ENCODE assay signal across 22 cellular contexts in genomic region chr12:127148318-127148717, GRCh38.
A peak's percentile ranks its signal among the peaks of the same experiment; 100 is the strongest.
DNase-seq lines count a peak whose midpoint lies in the region; FAIRE-seq and TF ChIP-seq lines count a peak whose summit lies in the region.
"Had no signal": no experiment of that assay in that cellular context is flagged by ENCODE, and none has a peak within 500 bp of the region (broad histone marks: within the 10 kb centered on the region; RNA-seq: fewer than 3 reads in every experiment).

No MANE protein-coding gene starts in this region.

- CTCF ChIA-PET in H1 (lab: Charles Lee; ENCODE audit: partially characterized antibody) = interaction anchor here (0.6 kb wide), 1 partner anchor 22 kb away, joined by 3 read pairs; no protein-coding TSS in a partner anchor

- TF ChIP-seq EP300 in H1 (IDR thresholded peaks at IDR 0.05; ENCODE audit: borderline replicate concordance in 1 of 2, low read depth in 2 of 2, low read length in 2 of 2) = no peak

- H2BK120ac ChIP-seq in H9 (ENCODE audit: low read depth, low read length, poor library complexity, severe bottlenecking) = no peak overlapping the region
- H2BK120ac ChIP-seq in H1 (replicated peaks; ENCODE audit: low read depth, low read length) = peak overlapping the region; percentile 72

- H3K79me2 ChIP-seq in H9 (ENCODE audit: insufficient read depth, low read length) (no peaks in the 10 kb centered on the region), H1 (ENCODE audit: control insufficient read depth in 1 of 2, insufficient read depth in 2 of 2, low read length in 2 of 2) (no peaks in the 10 kb centered on the region)

- no peak overlapping the region for H3T11ph ChIP-seq in H9 (ENCODE audit: low read length)

- TF ChIP-seq RAD21 in H1 (IDR thresholded peaks at IDR 0.05 in 1 of 2, conservative IDR thresholded peaks at IDR 0.05 in 1 of 2; ENCODE audit: low read depth in 2 of 2, low read length in 2 of 2) = no peak

- peak overlapping the region; percentile 93 to 96 (median 96); a peak in 5 of 7 replicates for H3K27ac Mint-ChIP-seq in H9
- H3K27ac Mint-ChIP-seq: CD4-positive, CD25-positive, alpha-beta regulatory T cell; CD8-positive, alpha-beta memory T cell had no signal

- DNase-seq in H9 = no peak
- no peak for DNase-seq in H1 (ENCODE audit: low read depth in 1 of 2, low spot score in 2 of 2)
- DNase-seq in Peyer's patch = no peak
- no peak for DNase-seq in HAP-1 (ENCODE audit: low spot score in 2 of 2)
- DNase-seq in DMS 273 treated with DMSO at 0.1 percent for 48 hours (lab: John Stamatoyannopoulos, UW) = no peak
- no peak for DNase-seq in SW480 (ENCODE audit: low spot score)
- DNase-seq: ACHN; BE2C; C1 segment of cervical spinal cord; CD4-positive, CD25-positive, alpha-beta regulatory T cell; CD8-positive, alpha-beta memory T cell; COR-L47; GOT3; HCEC 1CT; IMR-90; Karpas-422; KBM-7 had no signal

- H3K27me3 ChIP-seq in H9 (ENCODE audit: insufficient read depth, low read length) = no peaks in the 10 kb centered on the region
- H3K27me3 ChIP-seq in HUES48 (ENCODE audit: control insufficient read depth, insufficient read depth, low read length) = no peaks in the 10 kb centered on the region; the same call in 1 of the 2 replicates
- no peaks in the 10 kb centered on the region for H3K27me3 ChIP-seq in H1 (replicated peaks in 1 of 4; ENCODE audit: control insufficient read depth in 3 of 4, extremely low read depth in 1 of 4, insufficient read depth in 3 of 4, low read length in 3 of 4)
- H3K27me3 ChIP-seq in Peyer's patch = no peaks in the 10 kb centered on the region
- H3K27me3 ChIP-seq in HAP-1 (ENCODE audit: low read depth) = no peaks in the 10 kb centered on the region
- H3K27me3 ChIP-seq: BE2C had no signal

- H3K36me3 ChIP-seq in HUES48 (ENCODE audit: control insufficient read depth, insufficient read depth, low read length) (no peaks in the 10 kb centered on the region), H1 (ENCODE audit: control insufficient read depth in 2 of 4, insufficient read depth in 4 of 4, low read length in 3 of 4) (peaks cover 0 to 5% (median 0%) of the 10 kb centered on the region in 4 experiments; a peak in 1 of 8 replicates), mesodermal cell (ENCODE audit: control insufficient read depth, insufficient read depth, low read length) (no peaks in the 10 kb centered on the region), Peyer's patch (no peaks in the 10 kb centered on the region), HAP-1 (replicated peaks) (no peaks in the 10 kb centered on the region)
- H3K36me3 ChIP-seq: BE2C had no signal

- H3K4me3 Mint-ChIP-seq in H9 = no peak overlapping the region
- H3K4me3 Mint-ChIP-seq: CD4-positive, CD25-positive, alpha-beta regulatory T cell; CD8-positive, alpha-beta memory T cell had no signal

- H3K56ac ChIP-seq in H9 (ENCODE audit: insufficient read length, low read depth, low read length) (no peak overlapping the region), H1 (replicated peaks; ENCODE audit: insufficient read length, low read depth, low read length) (no peak overlapping the region)

- peaks cover 9% of the 10 kb centered on the region; the same call in 1 of the 2 replicates for H3K4me1 ChIP-seq in H9 (ENCODE audit: insufficient read depth, low read length)
- peaks cover 29% of the 10 kb centered on the region for H3K4me1 ChIP-seq in HUES48 (ENCODE audit: control insufficient read depth, insufficient read depth, low read length)
- H3K4me1 ChIP-seq in H1 (replicated peaks in 1 of 4; ENCODE audit: control insufficient read depth in 3 of 4, insufficient read depth in 4 of 4, low read length in 3 of 4) = peaks cover 9 to 17% (median 15%) of the 10 kb centered on the region in 4 experiments; a peak in 5 of 7 replicates
- no peaks in the 10 kb centered on the region for H3K4me1 ChIP-seq in mesodermal cell (ENCODE audit: control insufficient read depth, insufficient read depth, low read length, poor library complexity, severe bottlenecking)
- H3K4me1 ChIP-seq in Peyer's patch = no peaks in the 10 kb centered on the region
- H3K4me1 ChIP-seq in HAP-1 = no peaks in the 10 kb centered on the region
- H3K4me1 ChIP-seq: BE2C had no signal

- H2AK5ac ChIP-seq in H9 (ENCODE audit: insufficient read length, low read length) (no peak overlapping the region), H1 (ENCODE audit: low read depth, low read length) (0 out of 2 replicates have a peak overlapping the region, but pooled peaks have one; percentile 49)

- H3K27ac ChIP-seq in H9 (ENCODE audit: insufficient read length, low read depth, low read length) = peak overlapping the region; percentile 35
- H3K27ac ChIP-seq in HUES48 (ENCODE audit: low read depth, low read length) = peak overlapping the region; percentile 61
- H3K27ac ChIP-seq in H1 (ENCODE audit: low read depth, low read length) = peak overlapping the region; percentile 68; the same call in 1 of the 2 replicates
- H3K27ac ChIP-seq in mesodermal cell (ENCODE audit: low read depth, low read length, severe bottlenecking) = peak overlapping the region; percentile 34
- H3K27ac ChIP-seq in Peyer's patch = no peak overlapping the region

- no peak overlapping the region for H2BK12ac ChIP-seq in H9 (ENCODE audit: insufficient read length, low read depth, low read length)
- H2BK12ac ChIP-seq in H1 (ENCODE audit: low read depth, low read length) = peak overlapping the region; percentile 70; the same call in 1 of the 2 replicates

- H4K20me1 ChIP-seq in H9 (ENCODE audit: control insufficient read depth, insufficient read depth, insufficient read length) = no peaks in the 10 kb centered on the region
- no peaks in the 10 kb centered on the region for H4K20me1 ChIP-seq in H1 (replicated peaks in 1 of 2; ENCODE audit: control insufficient read depth in 1 of 2, insufficient read depth in 2 of 2, low read length in 2 of 2)

- no peak overlapping the region for H3K4me3 ChIP-seq in HUES48 (ENCODE audit: low read depth, low read length)
- H3K4me3 ChIP-seq in H1 (ENCODE audit: extremely low read depth in 1 of 4, insufficient read depth in 2 of 4, low read depth in 3 of 4, low read length in 4 of 4) = 0 out of 8 replicates have a peak overlapping the region, but pooled peaks of 1 of the 4 experiments have one; percentile 4
- H3K4me3 ChIP-seq in mesodermal cell (ENCODE audit: extremely low read depth, insufficient read depth, low read length, poor library complexity, severe bottlenecking) = no peak overlapping the region
- no peak overlapping the region for H3K4me3 ChIP-seq in Peyer's patch
- no peak overlapping the region for H3K4me3 ChIP-seq in HAP-1

- H3K14ac ChIP-seq in H9 (ENCODE audit: insufficient read depth, low read length) = no peak overlapping the region
- no peak overlapping the region for H3K14ac ChIP-seq in H1 (ENCODE audit: insufficient read length)

- H3K79me1 ChIP-seq in H9 (ENCODE audit: insufficient read depth, low read depth, low read length, poor library complexity, severe bottlenecking) (no peaks in the 10 kb centered on the region), H1 (ENCODE audit: low read depth, low read length) (no peaks in the 10 kb centered on the region)

- peaks cover 7 to 9% of the 10 kb centered on the region in 2 experiments; a peak in 3 of 5 replicates for H3K9me3 Mint-ChIP-seq in H9

- TF ChIP-seq CTCF in H9 (conservative IDR thresholded peaks at IDR 0.05) (no peak), H1 (IDR thresholded peaks at IDR 0.05; ENCODE audit: control extremely low read depth in 1 of 3, insufficient read depth in 1 of 3, low read depth in 1 of 3, low read length in 3 of 3) (no peak), Peyer's patch (IDR thresholded peaks at IDR 0.05) (no peak)

- H2BK20ac ChIP-seq in H9 (ENCODE audit: low read depth, low read length, poor library complexity, severe bottlenecking) (no peak overlapping the region), H1 (ENCODE audit: low read length) (peak overlapping the region; percentile 75; the same call in 1 of the 2 replicates)

- H4K91ac ChIP-seq in H9 (ENCODE audit: insufficient read length, low read depth, low read length) (no peak overlapping the region), H1 (replicated peaks; ENCODE audit: insufficient read length, low read length) (peak overlapping the region; percentile 29)

- TF ChIP-seq POLR2A in H1 (IDR thresholded peaks at IDR 0.05; ENCODE audit: control extremely low read depth in 1 of 2, low read depth in 2 of 2, low read length in 2 of 2) = no peak
- no peak for TF ChIP-seq POLR2A in Peyer's patch (IDR thresholded peaks at IDR 0.05)

- H4K5ac ChIP-seq in H9 (ENCODE audit: insufficient read length, low read depth, low read length) = no peak overlapping the region
- no peak overlapping the region for H4K5ac ChIP-seq in H1 (ENCODE audit: insufficient read length, low read depth, low read length)

- H3K18ac ChIP-seq in H9 (ENCODE audit: insufficient read length, low read depth, low read length) (no peak overlapping the region), H1 (ENCODE audit: extremely low read depth, low read length) (no peak overlapping the region)

- peaks cover 0 to 3% (median 0%) of the 10 kb centered on the region in 3 experiments; a peak in 4 of 7 replicates for H3K36me3 Mint-ChIP-seq in H9 (ENCODE audit: insufficient read depth in 1 of 3, low read depth in 3 of 3)
- H3K36me3 Mint-ChIP-seq: CD4-positive, CD25-positive, alpha-beta regulatory T cell had no signal

- WGBS in H9 (ENCODE audit: extremely low coverage, insufficient read length, low lambda C conversion rate) = no CpG with 5 or more reads among the region's 1 CpG
- WGBS in H1 (ENCODE audit: extremely low coverage in 1 of 2, insufficient coverage in 1 of 2, insufficient read length in 1 of 2, insufficient replicate concordance in 2 of 2, low coverage in 1 of 2, low lambda C conversion rate in 2 of 2, missing lambda C conversion rate in 1 of 2), 2 experiments = 89% methylated on average over 1 of the region's 1 CpG; no CpG with 5 or more reads in 1 of the 2 experiments
- WGBS in mesodermal cell (ENCODE audit: insufficient coverage in 2 of 2), 2 experiments = 100% methylated on average over 1 of the region's 1 CpG

- POLR2A ChIA-PET in H1 (lab: Charles Lee; ENCODE audit: partially characterized antibody) = interaction anchor here (0.6 kb wide), 1 partner anchor 114 kb away, joined by 3 read pairs; no protein-coding TSS in a partner anchor

- H3K9me3 ChIP-seq in H9 (ENCODE audit: control insufficient read depth, low read depth, low read length) (no peaks in the 10 kb centered on the region), HUES48 (ENCODE audit: control insufficient read depth, insufficient read depth, low read length) (peaks cover 4% of the 10 kb centered on the region), H1 (ENCODE audit: insufficient read depth in 2 of 2, low read depth in 1 of 2, low read length in 1 of 2) (peaks cover 0 to 9% of the 10 kb centered on the region in 2 experiments; a peak in 1 of 4 replicates), mesodermal cell (ENCODE audit: control insufficient read depth, low read length) (no peaks in the 10 kb centered on the region), Peyer's patch (no peaks in the 10 kb centered on the region), HAP-1 (no peaks in the 10 kb centered on the region)
- H3K9me3 ChIP-seq: BE2C had no signal

- FAIRE-seq in H1 (lab: Jason Lieb, UNC) = no peak
- FAIRE-seq: A204.1, G401.6, GM12891 had no signal

- H3K4me2 ChIP-seq in H9 (ENCODE audit: insufficient read depth, insufficient read length, low read length) = peak overlapping the region; percentile 33
- peak overlapping the region; percentile 31 to 36; a peak in 1 of 4 replicates for H3K4me2 ChIP-seq in H1 (ENCODE audit: insufficient read depth in 1 of 2, low read depth in 2 of 2, low read length in 2 of 2)

- no peaks in the 10 kb centered on the region for H3K23me2 ChIP-seq in H9 (ENCODE audit: insufficient read length, low read depth, low read length, poor library complexity, severe bottlenecking)
- 0 out of 2 replicates have a peak, but pooled peaks cover under 1% of the 10 kb centered on the region for H3K23me2 ChIP-seq in H1 (ENCODE audit: low read depth, low read length)

- H3K4ac ChIP-seq in H9 (ENCODE audit: low read depth, low read length) (no peak overlapping the region), H1 (replicated peaks; ENCODE audit: insufficient read length, low read depth, low read length) (no peak overlapping the region)

- no peak overlapping the region for H2AFZ ChIP-seq in H9 (ENCODE audit: low read length)
- no peak overlapping the region for H2AFZ ChIP-seq in H1 (ENCODE audit: low read length)

- H3K4me1 Mint-ChIP-seq in H9 = peaks cover 51 to 52% of the 10 kb centered on the region in 2 experiments

- H3K23ac ChIP-seq in H9 (ENCODE audit: insufficient read length, low read depth, low read length) (no peak overlapping the region), H1 (ENCODE audit: insufficient read length) (no peak overlapping the region)

- H4K8ac ChIP-seq in H9 (replicated peaks; ENCODE audit: insufficient read length, low read depth, low read length) = no peak overlapping the region
- H4K8ac ChIP-seq in H1 (ENCODE audit: extremely low read depth, insufficient read depth, low read length) = no peak overlapping the region

- H3K9ac ChIP-seq in H9 (ENCODE audit: extremely low read depth, insufficient read length, low read length) (no peak overlapping the region), HUES48 (ENCODE audit: low read depth, low read length) (no peak overlapping the region), H1 (replicated peaks in 1 of 4; ENCODE audit: extremely low read depth in 1 of 4, low read depth in 3 of 4, low read length in 3 of 4) (no peak overlapping the region)

- no peaks in the 10 kb centered on the region for H3K27me3 Mint-ChIP-seq in H9 (ENCODE audit: low read depth)

- in situ Hi-C loops in HAP-1 (cut with MboI; ENCODE audit: low sequenced_read_pairs) = no loop called here

- H2BK15ac ChIP-seq in H9 (ENCODE audit: low read depth, low read length) (no peak overlapping the region), H1 (ENCODE audit: low read length) (no peak overlapping the region)

- no peak overlapping the region for H2BK5ac ChIP-seq in H9 (ENCODE audit: insufficient read length, low read length)
- H2BK5ac ChIP-seq in H1 (ENCODE audit: low read depth, low read length) = peak overlapping the region; percentile 79; the same call in 1 of the 2 replicates

Comparison
In these comparisons a context has a peak if more than half of its experiments do, and no peak if none do; other contexts are left out.
1. H3K27ac ChIP-seq: peak in H9 (single experiment), HUES48 (single experiment), H1 (single experiment) and mesodermal cell (single experiment); none in Peyer's patch (0 of 4).